2 cellular contexts compared by ENCODE assay signal in genomic region chrX:1386338-1387127, GRCh38.
TF ChIP-seq lines count a peak whose summit lies in the region.

No MANE protein-coding gene starts in this region.

TF ChIP-seq in HEK293, 187 proteins besides CTCF, POLR2A, EP300 and RAD21:
- TF ChIP-seq BCL6B (tag by site-specific recombination; IDR thresholded peaks at IDR 0.05) = no peak
- 0 out of 2 replicates have a peak, but pooled peaks have one; percentile 62 for TF ChIP-seq PRDM4 (tag by site-specific recombination; IDR thresholded peaks at IDR 0.05)

TF ChIP-seq in H1, 55 proteins besides CTCF, POLR2A, EP300 and RAD21:
- TF ChIP-seq SP1 (IDR thresholded peaks at IDR 0.05; ENCODE audit: low read depth, low read length) = peak; percentile 53; the same call in 1 of the 2 replicates
- 0 out of 4 replicates have a peak, but pooled peaks of 1 of the 2 experiments have one; percentile 70 for TF ChIP-seq SIN3A (conservative IDR thresholded peaks at IDR 0.05 in 1 of 2, IDR thresholded peaks at IDR 0.05 in 1 of 2; ENCODE audit: low read depth in 1 of 2, low read length in 2 of 2)
- no peak for TF ChIP-seq KDM1A (IDR thresholded peaks at IDR 0.05; ENCODE audit: borderline replicate concordance, low read length)
- TF ChIP-seq SIX5 (IDR thresholded peaks at IDR 0.05; ENCODE audit: low read depth, low read length) = peak; percentile 16; the same call in 1 of the 2 replicates
- peak; percentile 2; the same call in 1 of the 2 replicates for TF ChIP-seq POLR2AphosphoS5 (IDR thresholded peaks at IDR 0.05; ENCODE audit: low read depth, low read length)
TF ChIP-seq in H1: peak in this region for 4.
